Comparison of ENCODE assay signal across 12 cellular contexts in the genomic region with DNA sequence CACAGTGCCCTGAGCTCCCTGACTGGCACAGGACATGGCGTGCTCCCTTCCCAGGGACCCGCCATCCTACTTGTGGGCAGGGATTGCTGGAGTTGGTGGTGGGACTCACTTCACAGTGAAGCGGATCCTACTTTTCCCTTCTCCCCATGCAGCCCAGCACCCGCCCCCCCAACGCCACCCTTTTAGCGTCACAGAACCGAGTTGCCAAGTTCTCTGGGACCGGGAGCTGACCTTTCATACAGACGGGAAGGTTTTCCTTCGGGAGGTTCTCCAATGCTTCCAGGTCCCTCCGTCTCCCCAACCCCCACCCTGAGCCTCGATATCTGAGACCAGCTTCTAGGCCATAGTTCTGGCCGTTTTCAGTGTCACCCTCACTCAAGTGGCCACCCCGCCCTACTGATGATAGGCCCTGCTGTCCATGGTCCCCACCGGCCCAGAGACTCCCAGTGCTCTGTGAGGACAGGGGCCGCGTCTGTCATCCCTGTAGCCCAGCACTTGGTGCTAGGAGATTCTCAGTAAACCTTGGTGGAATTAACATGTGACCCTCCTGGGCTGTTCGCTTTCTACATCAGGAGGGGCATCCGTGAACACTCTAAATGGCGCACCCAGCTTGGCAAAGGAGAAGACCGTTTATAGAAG. TPM values are rescaled to one million over a fixed set of nuclear protein-coding genes. Genes with fewer than 3 reads are reported as not detected.
DNase-seq lines count a peak whose midpoint lies in the region; ATAC-seq and TF ChIP-seq lines count a peak whose summit lies in the region.
"Had no signal": no experiment of that assay in that cellular context is flagged by ENCODE, and none has a peak within 500 bp of the region (broad histone marks: within the 10 kb centered on the region; RNA-seq: fewer than 3 reads in every experiment).

No MANE protein-coding gene starts in this region.

- TF ChIP-seq CTCF in mesothelial cell of epicardium (IDR thresholded peaks at IDR 0.05; ENCODE audit: unreplicated experiment) (no peak), coronary artery (IDR thresholded peaks at IDR 0.05) (no peak)

- no peak overlapping the region for H3K27ac ChIP-seq in BLaER1
- H3K27ac ChIP-seq in CD8-positive, alpha-beta memory T cell (ENCODE audit: low read depth, low read length): no peak overlapping the region
- no peak overlapping the region for H3K27ac ChIP-seq in coronary artery
- H3K27ac ChIP-seq: SJCRH30 had no signal

- no peak for DNase-seq in CD8-positive, alpha-beta memory T cell
- no peak for DNase-seq in activated CD4-positive, alpha-beta memory T cell treated with anti-CD3 and anti-CD28 coated beads for 36 hours
- no peak for DNase-seq in mesothelial cell of epicardium (ENCODE audit: low spot score in 2 of 2, unreplicated experiment in 2 of 2)
- DNase-seq in coronary artery (ENCODE audit: low spot score): no peak
- DNase-seq in ureter (ENCODE audit: low spot score): no peak
- DNase-seq: erythroblast, heart right ventricle, NCI-H2171, SJCRH30 had no signal

- H3K27ac Mint-ChIP-seq in CD8-positive, alpha-beta memory T cell: peak overlapping the region in 1 of 8 donors; percentile 57
- H3K27ac Mint-ChIP-seq in activated CD4-positive, alpha-beta memory T cell treated with anti-CD3 and anti-CD28 coated beads for 36 hours: no peak overlapping the region
- no peak overlapping the region for H3K27ac Mint-ChIP-seq in mesothelial cell of epicardium

- H3K4me3 Mint-ChIP-seq in CD8-positive, alpha-beta memory T cell: peak overlapping the region; percentile 62 to 89 (median 76)
- peak overlapping the region; percentile 43 for H3K4me3 Mint-ChIP-seq in activated CD4-positive, alpha-beta memory T cell treated with anti-CD3 and anti-CD28 coated beads for 36 hours
- peak overlapping the region; percentile 72 for H3K4me3 Mint-ChIP-seq in mesothelial cell of epicardium

- peaks cover 21 to 26% (median 22%) of the 10 kb centered on the region in 3 donors for H3K4me1 Mint-ChIP-seq in CD8-positive, alpha-beta memory T cell
- H3K4me1 Mint-ChIP-seq in activated CD4-positive, alpha-beta memory T cell treated with anti-CD3 and anti-CD28 coated beads for 36 hours (ENCODE audit: low read depth): peaks cover 38% of the 10 kb centered on the region
- H3K4me1 Mint-ChIP-seq in mesothelial cell of epicardium: peaks cover 17% of the 10 kb centered on the region

- CTCF ChIA-PET in CD8-positive, alpha-beta memory T cell (lab: Charles Lee): interaction anchor here (0.7 to 3.2 kb wide), 12 partner anchors 10 to 264 kb away, joined by 3 to 13 read pairs (median 5); no protein-coding TSS in a partner anchor
- CTCF ChIA-PET in activated CD4-positive, alpha-beta memory T cell treated with anti-CD3 and anti-CD28 coated beads for 36 hours (lab: Charles Lee): interaction anchor here (0.7 to 2.1 kb wide), 13 partner anchors 10 to 223 kb away, joined by 3 to 26 read pairs (median 3); no protein-coding TSS in a partner anchor

- H3K36me3 Mint-ChIP-seq in CD8-positive, alpha-beta memory T cell: peaks cover 0 to 1% (median 0%) of the 10 kb centered on the region in 3 donors
- no peaks in the 10 kb centered on the region for H3K36me3 Mint-ChIP-seq in activated CD4-positive, alpha-beta memory T cell treated with anti-CD3 and anti-CD28 coated beads for 36 hours
- peaks cover 12% of the 10 kb centered on the region for H3K36me3 Mint-ChIP-seq in mesothelial cell of epicardium

- H4K20me1 ChIP-seq in BLaER1: peaks cover 20% of the 10 kb centered on the region

- peaks cover 0 to 1% of the 10 kb centered on the region in 2 donors for H3K27me3 Mint-ChIP-seq in CD8-positive, alpha-beta memory T cell
- no peaks in the 10 kb centered on the region for H3K27me3 Mint-ChIP-seq in activated CD4-positive, alpha-beta memory T cell treated with anti-CD3 and anti-CD28 coated beads for 36 hours
- H3K27me3 Mint-ChIP-seq in mesothelial cell of epicardium (ENCODE audit: low read depth): no peaks in the 10 kb centered on the region

- H3K9ac ChIP-seq in BLaER1: no peak overlapping the region

- intact Hi-C loops in activated CD4-positive, alpha-beta memory T cell treated with anti-CD3 and anti-CD28 coated beads for 36 hours (cut with micrococcal nuclease): loop anchor here (2.0 to 5.0 kb wide), 3 partner anchors 29 to 41 kb away; no protein-coding TSS in a partner anchor

- peaks cover 30% of the 10 kb centered on the region for H3K4me1 ChIP-seq in BLaER1
- H3K4me1 ChIP-seq in CD8-positive, alpha-beta memory T cell (ENCODE audit: insufficient read depth, low read length): peaks cover 16% of the 10 kb centered on the region

- ATAC-seq in HG03460 (IDR thresholded peaks at IDR 0.05; ENCODE audit: unreplicated experiment) (no peak), HG03135 (IDR thresholded peaks at IDR 0.05; ENCODE audit: unreplicated experiment) (no peak)

- no peaks in the 10 kb centered on the region for H3K27me3 ChIP-seq in BLaER1
- H3K27me3 ChIP-seq in CD8-positive, alpha-beta memory T cell (ENCODE audit: insufficient read depth, low read length, poor library complexity, severe bottlenecking): no peaks in the 10 kb centered on the region
- H3K27me3 ChIP-seq: heart right ventricle, SJCRH30 had no signal

- H3K9me3 ChIP-seq in BLaER1: no peaks in the 10 kb centered on the region
- no peaks in the 10 kb centered on the region for H3K9me3 ChIP-seq in CD8-positive, alpha-beta memory T cell (ENCODE audit: low read length)
- H3K9me3 ChIP-seq: heart right ventricle, SJCRH30 had no signal

- 0 out of 2 replicates have a peak, but pooled peaks cover 9% of the 10 kb centered on the region for H3K36me3 ChIP-seq in BLaER1
- H3K36me3 ChIP-seq in CD8-positive, alpha-beta memory T cell (ENCODE audit: insufficient read depth, low read length): no peaks in the 10 kb centered on the region
- H3K36me3 ChIP-seq: heart right ventricle had no signal

- POLR2A ChIA-PET in CD8-positive, alpha-beta memory T cell (lab: Charles Lee): interaction anchor here (1.0 kb wide), 2 partner anchors 33 to 67 kb away, joined by 3 to 5 read pairs; no protein-coding TSS in a partner anchor
- POLR2A ChIA-PET in activated CD4-positive, alpha-beta memory T cell treated with anti-CD3 and anti-CD28 coated beads for 36 hours (lab: Charles Lee): interaction anchor here (1.1 kb wide), 1 partner anchor 30 kb away, joined by 3 read pairs; no protein-coding TSS in a partner anchor

- H3K4me3 ChIP-seq in BLaER1 (no peak overlapping the region), coronary artery (no peak overlapping the region)
- no peak overlapping the region for H3K4me3 ChIP-seq in CD8-positive, alpha-beta memory T cell (ENCODE audit: low read length)

- no peaks in the 10 kb centered on the region for H3K9me3 Mint-ChIP-seq in CD8-positive, alpha-beta memory T cell
- H3K9me3 Mint-ChIP-seq in activated CD4-positive, alpha-beta memory T cell treated with anti-CD3 and anti-CD28 coated beads for 36 hours: no peaks in the 10 kb centered on the region
- H3K9me3 Mint-ChIP-seq in mesothelial cell of epicardium: no peaks in the 10 kb centered on the region

- H3K4me2 ChIP-seq in BLaER1: peak overlapping the region; percentile 81; the same call in 1 of the 2 replicates

RNA-seq across cellular contexts. Expression of gene DNMT3A, which starts 1.6 kb away (rescaled TPM):
- total RNA-seq in CD8-positive, alpha-beta memory T cell: 10 to 100 TPM; 77.9 to 80.7 TPM
- 19.4 TPM for polyA plus RNA-seq in CD8-positive, alpha-beta memory T cell
- 10 to 100 TPM; 52.0 to 52.5 TPM for total RNA-seq in activated CD4-positive, alpha-beta memory T cell treated with anti-CD3 and anti-CD28 coated beads for 36 hours
- 210 to 219 TPM (median 215 TPM) in 3 replicates for total RNA-seq in mesothelial cell of epicardium
- 40.1 TPM for total RNA-seq in ureter
